In genomic region chr4:70601422-70602039, GRCh38 we compare ENCODE assay signal across 8 cellular contexts.
DNase-seq lines count a peak whose midpoint lies in the region; ATAC-seq, FAIRE-seq and TF ChIP-seq lines count a peak whose summit lies in the region.

No MANE protein-coding gene starts in this region.

- ATAC-seq in GM18861 (IDR thresholded peaks at IDR 0.05; ENCODE audit: unreplicated experiment) (peak; percentile 97), HG03039 (IDR thresholded peaks at IDR 0.05; ENCODE audit: unreplicated experiment) (peak; percentile 98)

- in situ Hi-C loops in astrocyte of the spinal cord (cut with HindIII; ENCODE audit: low sequenced_read_pairs): no loop called here

- no peak overlapping the region for H3K4me3 ChIP-seq in AG09309 (ENCODE audit: control insufficient read depth, low read depth, low read length)
- no peak overlapping the region for H3K4me3 ChIP-seq in astrocyte of the spinal cord (ENCODE audit: low read depth, low read length)

- peak; percentile 88 for FAIRE-seq in islet of Langerhans (lab: Jason Lieb, UNC)

- TF ChIP-seq CTCF in AG09309 (IDR thresholded peaks at IDR 0.05; ENCODE audit: control insufficient read depth, insufficient read depth, low read depth, low read length, missing control alignments): peak; percentile 87
- TF ChIP-seq CTCF in astrocyte of the spinal cord (IDR thresholded peaks at IDR 0.05; ENCODE audit: low read depth, low read length): peak; percentile 69

- DNase-seq in AG09309 (ENCODE audit: low read depth) (peak; percentile 51), NCI-H1930 (lab: John Stamatoyannopoulos, UW) (peak; percentile 50 to 54), T-helper 9 cell (peak; percentile 42), astrocyte of the spinal cord (ENCODE audit: low read depth, low spot score) (peak; percentile 61)
- peak; percentile 41 for DNase-seq in stimulated activated CD4-positive, alpha-beta T cell treated with anti-CD3 and anti-CD28 coated beads, Interleukin-2, amount 100 ng/mL, for 4 hours (ENCODE audit: low read depth)
